17 cellular contexts compared by ENCODE assay signal in genomic region chr9:20495133-20495532, GRCh38.
DNase-seq lines count a peak whose midpoint lies in the region; ATAC-seq, FAIRE-seq and TF ChIP-seq lines count a peak whose summit lies in the region.
"Had no signal": no experiment of that assay in that cellular context is flagged by ENCODE, and none has a peak within 500 bp of the region (broad histone marks: within the 10 kb centered on the region; RNA-seq: fewer than 3 reads in every experiment).

No MANE protein-coding gene starts in this region.

- 92% methylated on average over 3 of the region's 3 CpGs for WGBS in A549 (ENCODE audit: missing lambda C conversion rate)

- TF ChIP-seq POLR2A in A549 (IDR thresholded peaks at IDR 0.05; ENCODE audit: low read length): no peak
- TF ChIP-seq POLR2A in GM12891 (IDR thresholded peaks at IDR 0.05; ENCODE audit: low read depth, low read length): no peak

- H3K27me3 Mint-ChIP-seq in nephron progenitor cell (ENCODE audit: low read depth, poor library complexity): no peaks in the 10 kb centered on the region
- H3K27me3 Mint-ChIP-seq in stimulated activated naive B cell treated with anti-CD40 and anti-IgM and Interleukin-4, amounts not matched to agents 10 μg/mL and 1 μg/mL and 100 μg/mL, for 72 hours: no peaks in the 10 kb centered on the region
- H3K27me3 Mint-ChIP-seq: CD4-positive, alpha-beta memory T cell had no signal

- peak; percentile 28 for FAIRE-seq in A549 (lab: Jason Lieb, UNC)
- FAIRE-seq in GM12891 (lab: Jason Lieb, UNC): peak; percentile 57
- FAIRE-seq: GM18507, H1 had no signal

- H3K4me2 ChIP-seq in A549: no peak overlapping the region

- no peak for TF ChIP-seq EP300 in A549 (IDR thresholded peaks at IDR 0.05)

- H3K36me3 Mint-ChIP-seq in nephron progenitor cell (ENCODE audit: low read depth): peaks cover 27% of the 10 kb centered on the region
- H3K36me3 Mint-ChIP-seq in stimulated activated naive B cell treated with anti-CD40 and anti-IgM and Interleukin-4, amounts not matched to agents 10 μg/mL and 1 μg/mL and 100 μg/mL, for 72 hours: no peaks in the 10 kb centered on the region

- H3K27ac ChIP-seq in A549: no peak overlapping the region
- H3K27ac ChIP-seq: C4-2B had no signal

- H3K4me1 Mint-ChIP-seq in nephron progenitor cell: peaks cover 56% of the 10 kb centered on the region
- H3K4me1 Mint-ChIP-seq in stimulated activated naive B cell treated with anti-CD40 and anti-IgM and Interleukin-4, amounts not matched to agents 10 μg/mL and 1 μg/mL and 100 μg/mL, for 72 hours: peaks cover under 1 to 7% of the 10 kb centered on the region in 2 donors

- no peaks in the 10 kb centered on the region for H3K9me3 Mint-ChIP-seq in nephron progenitor cell
- H3K9me3 Mint-ChIP-seq in stimulated activated naive B cell treated with anti-CD40 and anti-IgM and Interleukin-4, amounts not matched to agents 10 μg/mL and 1 μg/mL and 100 μg/mL, for 72 hours: peaks cover 0 to 2% of the 10 kb centered on the region in 2 donors
- H3K9me3 Mint-ChIP-seq: IgD-negative memory B cell had no signal

- ATAC-seq in A549 (no peak), esophagus mucosa (no peak)
- ATAC-seq in stimulated activated naive B cell treated with anti-CD40 and anti-IgM and Interleukin-4, amounts not matched to agents 10 μg/mL and 1 μg/mL and 100 μg/mL, for 72 hours (replicated peaks): no peak

- TF ChIP-seq RAD21 in A549 (conservative IDR thresholded peaks at IDR 0.05 in 1 of 2, IDR thresholded peaks at IDR 0.05 in 1 of 2): no peak

- no peak overlapping the region for H3K4me3 ChIP-seq in A549

- TF ChIP-seq CTCF in A549 (IDR thresholded peaks at IDR 0.05): no peak
- no peak for TF ChIP-seq CTCF in nephron progenitor cell (IDR thresholded peaks at IDR 0.05)

- H3K4me3 Mint-ChIP-seq in nephron progenitor cell: no peak overlapping the region
- no peak overlapping the region for H3K4me3 Mint-ChIP-seq in stimulated activated naive B cell treated with anti-CD40 and anti-IgM and Interleukin-4, amounts not matched to agents 10 μg/mL and 1 μg/mL and 100 μg/mL, for 72 hours
- H3K4me3 Mint-ChIP-seq: CD4-positive, alpha-beta memory T cell; IgD-negative memory B cell had no signal

- POLR2A ChIA-PET in A549 (lab: Yijun Ruan, JAX) (no interaction called here), HEK293T (lab: Yijun Ruan, JAX) (no interaction called here)

- no peaks in the 10 kb centered on the region for H3K4me1 ChIP-seq in A549
- H3K4me1 ChIP-seq: BE2C had no signal

- peak overlapping the region; percentile 24 for H3K27ac Mint-ChIP-seq in nephron progenitor cell
- H3K27ac Mint-ChIP-seq in stimulated activated naive B cell treated with anti-CD40 and anti-IgM and Interleukin-4, amounts not matched to agents 10 μg/mL and 1 μg/mL and 100 μg/mL, for 72 hours: no peak overlapping the region
- H3K27ac Mint-ChIP-seq: CD4-positive, alpha-beta memory T cell; IgD-negative memory B cell had no signal

- no peaks in the 10 kb centered on the region for H3K9me3 ChIP-seq in A549
- H3K9me3 ChIP-seq: BE2C had no signal

- CTCF ChIA-PET in A549 (lab: Yijun Ruan, JAX): no interaction called here
- CTCF ChIA-PET in HEK293T (lab: Yijun Ruan, JAX): no interaction called here

- DNase-seq in A549 (ENCODE audit: low read depth in 1 of 2, low spot score in 1 of 2) (no peak), GM12891 (ENCODE audit: insufficient read length, low spot score) (no peak), HEK293T (ENCODE audit: extremely low spot score) (no peak), nephron progenitor cell (no peak)
- no peak for DNase-seq in stimulated activated naive B cell treated with anti-CD40 and anti-IgM and Interleukin-4, amounts not matched to agents 10 μg/mL and 1 μg/mL and 100 μg/mL, for 72 hours
- no peak for DNase-seq in effector CD4-positive, alpha-beta T cell
- DNase-seq: BE2C; CD4-positive, alpha-beta memory T cell; DND-41; GDM1; HCEC 1CT; KG1 had no signal

TF ChIP-seq in A549, 52 proteins besides CTCF, POLR2A, EP300 and RAD21:
- no peak for TF ChIP-seq HMGXB4 (CRISPR knock-in tag; IDR thresholded peaks at IDR 0.05; ENCODE audit: borderline replicate concordance)
- TF ChIP-seq EHMT2 (IDR thresholded peaks at IDR 0.05; ENCODE audit: low read depth): no peak
- TF ChIP-seq HOXA7 (CRISPR knock-in tag; IDR thresholded peaks at IDR 0.05): no peak
- no peak for TF ChIP-seq CBX2 (IDR thresholded peaks at IDR 0.05; ENCODE audit: borderline replicate concordance, low read depth)
- TF ChIP-seq CHD2 (IDR thresholded peaks at IDR 0.05; ENCODE audit: low read length, partially characterized antibody): no peak
- TF ChIP-seq EHF (CRISPR knock-in tag; IDR thresholded peaks at IDR 0.05): no peak
- no peak for TF ChIP-seq SMC3 (IDR thresholded peaks at IDR 0.05)
- no peak for TF ChIP-seq NR3C1 (IDR thresholded peaks at IDR 0.05)
- TF ChIP-seq POLR2AphosphoS2 (conservative IDR thresholded peaks at IDR 0.05; ENCODE audit: low read length): no peak

TF ChIP-seq in GM12891, 5 proteins besides CTCF, POLR2A, EP300 and RAD21:
- TF ChIP-seq PAX5 (IDR thresholded peaks at IDR 0.05; ENCODE audit: insufficient read depth, low read length, severe bottlenecking) (no peak), POU2F2 (IDR thresholded peaks at IDR 0.05; ENCODE audit: low read depth, low read length) (no peak), SPI1 (IDR thresholded peaks at IDR 0.05; ENCODE audit: low read depth, low read length) (no peak), POLR2AphosphoS5 (IDR thresholded peaks at IDR 0.05; ENCODE audit: low read depth, low read length) (no peak), TAF1 (IDR thresholded peaks at IDR 0.05; ENCODE audit: low read depth, low read length) (no peak)

TF ChIP-seq in HEK293T, 16 proteins besides CTCF, POLR2A, EP300 and RAD21:
- TF ChIP-seq FOXK2 (IDR thresholded peaks at IDR 0.05) (no peak), LEF1 (IDR thresholded peaks at IDR 0.05; ENCODE audit: borderline replicate concordance) (no peak), SP1 (IDR thresholded peaks at IDR 0.05) (no peak), FOXA1 (IDR thresholded peaks at IDR 0.05) (no peak), ARNT (IDR thresholded peaks at IDR 0.05) (no peak), CTBP1 (IDR thresholded peaks at IDR 0.05; ENCODE audit: borderline replicate concordance) (peak; percentile 91), BHLHE40 (IDR thresholded peaks at IDR 0.05; ENCODE audit: borderline replicate concordance) (no peak), NFRKB (IDR thresholded peaks at IDR 0.05) (no peak), FOXM1 (IDR thresholded peaks at IDR 0.05; ENCODE audit: borderline replicate concordance) (no peak), L3MBTL2 (conservative IDR thresholded peaks at IDR 0.05) (no peak), ZNF384 (IDR thresholded peaks at IDR 0.05) (no peak), PKNOX1 (IDR thresholded peaks at IDR 0.05) (peak; percentile 69)
TF ChIP-seq in HEK293T: peak in this region for 2.
